23 cellular contexts compared by ENCODE assay signal in genomic region chrX:77436682-77437081, GRCh38. TPM values are rescaled to one million over a fixed set of nuclear protein-coding genes. Genes with fewer than 3 reads are reported as not detected.
A peak's percentile ranks its signal among the peaks of the same experiment; 100 is the strongest.
DNase-seq lines count a peak whose midpoint lies in the region; ATAC-seq, FAIRE-seq and TF ChIP-seq lines count a peak whose summit lies in the region.
"Had no signal": no experiment of that assay in that cellular context is flagged by ENCODE, and none has a peak within 500 bp of the region (broad histone marks: within the 10 kb centered on the region; RNA-seq: fewer than 3 reads in every experiment).

No MANE protein-coding gene starts in this region.

- no peaks in the 10 kb centered on the region for H3K36me3 ChIP-seq in RWPE2 (ENCODE audit: low read depth)
- H3K36me3 ChIP-seq in CD4-positive, alpha-beta memory T cell (ENCODE audit: insufficient read depth, low read length): no peaks in the 10 kb centered on the region
- H3K36me3 ChIP-seq: WERI-Rb-1 had no signal

- ATAC-seq in A549 (peak in 1 of 2 experiments; percentile 30; a peak in 1 of 6 replicates), RWPE2 (ENCODE audit: low read depth) (0 out of 3 replicates have a peak, but pooled peaks have one; percentile 35), HG03521 (IDR thresholded peaks at IDR 0.05; ENCODE audit: unreplicated experiment) (no peak)
- ATAC-seq: GM12878; left lobe of liver; natural killer cell treated with Interleukin-12 subunit alpha and Interleukin-12 subunit beta and Interleukin-15 and Interleukin-18, amount 100 ng/mL, for 72 hours; stimulated activated effector memory CD8-positive, alpha-beta T cell treated with anti-CD3 and anti-CD28 coated beads, Interleukin-12 subunit alpha, Interleukin-12 subunit beta, amount 100 ng/mL, for 72 hours had no signal

- H3K4me1 ChIP-seq in A549 (peaks cover 5% of the 10 kb centered on the region; the same call in 1 of the 3 replicates), RWPE2 (ENCODE audit: insufficient read depth, poor library complexity, severe bottlenecking) (peaks cover 4% of the 10 kb centered on the region)
- no peaks in the 10 kb centered on the region for H3K4me1 ChIP-seq in CD4-positive, alpha-beta memory T cell (ENCODE audit: insufficient read depth, low read length)

- no peak for TF ChIP-seq POLR2A in A549 (IDR thresholded peaks at IDR 0.05; ENCODE audit: low read length)

- 40% methylated on average over 1 of the region's 1 CpG for WGBS in A549 (ENCODE audit: missing lambda C conversion rate)

- POLR2A ChIA-PET in A549 (lab: Yijun Ruan, JAX): no interaction called here
- POLR2A ChIA-PET in CD4-positive, alpha-beta memory T cell (lab: Charles Lee; ENCODE audit: partially characterized antibody): no interaction called here

- TF ChIP-seq CTCF in A549 (IDR thresholded peaks at IDR 0.05): no peak
- no peak for TF ChIP-seq CTCF in RWPE2 (IDR thresholded peaks at IDR 0.05; ENCODE audit: poor library complexity, severe bottlenecking)
- no peak for TF ChIP-seq CTCF in fibroblast of the aortic adventitia (IDR thresholded peaks at IDR 0.05; ENCODE audit: insufficient read depth, low read length)

- peak in 1 of 2 experiments; percentile 23 for DNase-seq in A549 (ENCODE audit: low read depth in 1 of 2, low spot score in 1 of 2)
- DNase-seq in HK-2 (ENCODE audit: unreplicated experiment): peak; percentile 16
- DNase-seq in RWPE2 (ENCODE audit: low spot score): no peak
- peak; percentile 70 for DNase-seq in fibroblast of the aortic adventitia (ENCODE audit: low read depth)
- DNase-seq in CD4-positive, alpha-beta memory T cell: no peak
- DNase-seq in T-helper 2 cell: no peak
- DNase-seq in NCI-H1694 treated with DMSO at 0.1 percent for 48 hours (lab: John Stamatoyannopoulos, UW): no peak
- DNase-seq: ACHN; activated CD8-positive, alpha-beta memory T cell treated with anti-CD3 and anti-CD28 coated beads, Interleukin-2, amount 50 U/mL, for 4 hours; activated effector memory CD4-positive, alpha-beta T cell treated with Interleukin-2 at 50 U/mL for 16 hours; GOT3; NCI-H1105 treated with DMSO at 0.1 percent for 48 hours; NCI-H526; SIG-M5; WERI-Rb-1 had no signal

- H3K27ac ChIP-seq in A549: no peak overlapping the region
- peak overlapping the region; percentile 8 for H3K27ac ChIP-seq in RWPE2 (ENCODE audit: poor library complexity, severe bottlenecking)
- H3K27ac ChIP-seq in CD4-positive, alpha-beta memory T cell (ENCODE audit: low read depth, low read length): no peak overlapping the region
- H3K27ac ChIP-seq: WERI-Rb-1 had no signal

- H3K36me3 Mint-ChIP-seq in CD4-positive, alpha-beta memory T cell: no peaks in the 10 kb centered on the region
- H3K36me3 Mint-ChIP-seq: CD14-positive monocyte; natural killer cell treated with Interleukin-12 subunit alpha and Interleukin-12 subunit beta and Interleukin-15 and Interleukin-18, amount 100 ng/mL, for 72 hours; stimulated activated effector memory CD8-positive, alpha-beta T cell treated with anti-CD3 and anti-CD28 coated beads, Interleukin-12 subunit alpha, Interleukin-12 subunit beta, amount 100 ng/mL, for 72 hours had no signal

- intact Hi-C loops in CD4-positive, alpha-beta memory T cell (cut with micrococcal nuclease): no loop called here

- CTCF ChIA-PET in A549 (lab: Yijun Ruan, JAX): no interaction called here
- CTCF ChIA-PET in CD4-positive, alpha-beta memory T cell (lab: Charles Lee; ENCODE audit: partially characterized antibody): no interaction called here

- no peaks in the 10 kb centered on the region for H3K4me1 Mint-ChIP-seq in CD4-positive, alpha-beta memory T cell
- H3K4me1 Mint-ChIP-seq: CD14-positive monocyte; stimulated activated effector memory CD8-positive, alpha-beta T cell treated with anti-CD3 and anti-CD28 coated beads, Interleukin-12 subunit alpha, Interleukin-12 subunit beta, amount 100 ng/mL, for 72 hours had no signal

- H3K9me3 ChIP-seq in A549 (no peaks in the 10 kb centered on the region), RWPE2 (ENCODE audit: severe bottlenecking) (no peaks in the 10 kb centered on the region)
- no peaks in the 10 kb centered on the region for H3K9me3 ChIP-seq in CD4-positive, alpha-beta memory T cell (ENCODE audit: control insufficient read depth in 1 of 2, low read length in 2 of 2)

- H3K9me3 Mint-ChIP-seq in CD4-positive, alpha-beta memory T cell: no peaks in the 10 kb centered on the region
- H3K9me3 Mint-ChIP-seq: dendritic cell treated with granulocyte-macrophage colony-stimulating factor and Interleukin-4, amounts not matched to agents 40 ng/mL and 50 ng/mL, for 4 days; natural killer cell treated with Interleukin-12 subunit alpha and Interleukin-12 subunit beta and Interleukin-15 and Interleukin-18, amount 100 ng/mL, for 72 hours; stimulated activated effector memory CD8-positive, alpha-beta T cell treated with anti-CD3 and anti-CD28 coated beads, Interleukin-12 subunit alpha, Interleukin-12 subunit beta, amount 100 ng/mL, for 72 hours had no signal

- no peak overlapping the region for H3K4me2 ChIP-seq in A549

- H3K4me3 Mint-ChIP-seq in CD4-positive, alpha-beta memory T cell: no peak overlapping the region
- H3K4me3 Mint-ChIP-seq: CD14-positive monocyte; dendritic cell treated with granulocyte-macrophage colony-stimulating factor and Interleukin-4, amounts not matched to agents 40 ng/mL and 50 ng/mL, for 4 days; natural killer cell treated with Interleukin-12 subunit alpha and Interleukin-12 subunit beta and Interleukin-15 and Interleukin-18, amount 100 ng/mL, for 72 hours; stimulated activated effector memory CD8-positive, alpha-beta T cell treated with anti-CD3 and anti-CD28 coated beads, Interleukin-12 subunit alpha, Interleukin-12 subunit beta, amount 100 ng/mL, for 72 hours had no signal

- H3K27ac Mint-ChIP-seq in CD4-positive, alpha-beta memory T cell: no peak overlapping the region
- H3K27ac Mint-ChIP-seq: dendritic cell treated with granulocyte-macrophage colony-stimulating factor and Interleukin-4, amounts not matched to agents 40 ng/mL and 50 ng/mL, for 4 days; natural killer cell treated with Interleukin-12 subunit alpha and Interleukin-12 subunit beta and Interleukin-15 and Interleukin-18, amount 100 ng/mL, for 72 hours; stimulated activated effector memory CD8-positive, alpha-beta T cell treated with anti-CD3 and anti-CD28 coated beads, Interleukin-12 subunit alpha, Interleukin-12 subunit beta, amount 100 ng/mL, for 72 hours had no signal

- H3K4me3 ChIP-seq in A549 (no peak overlapping the region), RWPE2 (ENCODE audit: severe bottlenecking) (no peak overlapping the region), fibroblast of the aortic adventitia (ENCODE audit: low read depth, low read length) (no peak overlapping the region)
- no peak overlapping the region for H3K4me3 ChIP-seq in CD4-positive, alpha-beta memory T cell (ENCODE audit: low read length in 2 of 2)
- H3K4me3 ChIP-seq: GM12878 had no signal

- TF ChIP-seq RAD21 in A549 (conservative IDR thresholded peaks at IDR 0.05 in 1 of 2, IDR thresholded peaks at IDR 0.05 in 1 of 2): no peak

- FAIRE-seq in A549 (lab: Jason Lieb, UNC): no peak
- FAIRE-seq: GM12878 had no signal

- no peaks in the 10 kb centered on the region for H3K27me3 Mint-ChIP-seq in CD4-positive, alpha-beta memory T cell
- H3K27me3 Mint-ChIP-seq: dendritic cell treated with granulocyte-macrophage colony-stimulating factor and Interleukin-4, amounts not matched to agents 40 ng/mL and 50 ng/mL, for 4 days had no signal

- no peaks in the 10 kb centered on the region for H3K27me3 ChIP-seq in RWPE2 (ENCODE audit: insufficient read depth, poor library complexity, severe bottlenecking)
- no peaks in the 10 kb centered on the region for H3K27me3 ChIP-seq in CD4-positive, alpha-beta memory T cell (ENCODE audit: insufficient read depth, low read length)

- no peak for TF ChIP-seq EP300 in A549 (IDR thresholded peaks at IDR 0.05)

TF ChIP-seq in A549, 52 proteins besides CTCF, POLR2A, EP300 and RAD21:
- TF ChIP-seq JUNB (IDR thresholded peaks at IDR 0.05) (peak; percentile 30; the same call in 1 of the 2 replicates), HEYL (CRISPR knock-in tag; IDR thresholded peaks at IDR 0.05) (no peak)

RNA-seq across cellular contexts. Expression of gene FGF16, which starts 10.5 kb away (rescaled TPM):
- polyA plus RNA-seq in A549 (2011; rRNA removed) (not detected in 2 replicates), A549 (2017; fragmentation: RNase III; extraction: RNeasy Plus Mini Kit Qiagen cat#74134 plus additional on column Dnase treatment) (not detected in 3 replicates)
- polyA plus RNA-seq in A549 (2012; cell fraction: cytosol; rRNA removed): not detected in 2 replicates
- not detected in 2 replicates for polyA plus RNA-seq in A549 (2012; cell fraction: nucleus; rRNA removed)
- not detected in 2 replicates for polyA minus RNA-seq in A549 (2011; rRNA and poly(A)+ RNA removed)
- 1.8 and 5.9 TPM in 2 replicates for total RNA-seq in fibroblast of the aortic adventitia (ENCODE audit: low replicate concordance)
- not detected for total RNA-seq in CD4-positive, alpha-beta memory T cell
- polyA plus RNA-seq in CD4-positive, alpha-beta memory T cell: not detected
- total RNA-seq: GM12878; left lobe of liver; natural killer cell treated with Interleukin-12 subunit alpha and Interleukin-12 subunit beta and Interleukin-15 and Interleukin-18, amount 100 ng/mL, for 72 hours; T-helper 1 cell treated with Interleukin-12 subunit alpha and Interleukin-12 subunit beta and Interleukin-4 antibody, amounts not matched to agents 30 ng/mL and 1 ng/mL, for 36 hours had no signal
- polyA plus RNA-seq: CD14-positive monocyte, GM12878 had no signal

Comparison
In these comparisons a context has a peak if more than half of its experiments do, and no peak if none do; other contexts are left out.
1. DNase-seq: peak in HK-2 (single experiment) and fibroblast of the aortic adventitia (single experiment); none in RWPE2 (single experiment), CD4-positive, alpha-beta memory T cell (0 of 5), T-helper 2 cell (0 of 5) and NCI-H1694 treated with DMSO at 0.1 percent for 48 hours (single experiment).